In the genomic region with DNA sequence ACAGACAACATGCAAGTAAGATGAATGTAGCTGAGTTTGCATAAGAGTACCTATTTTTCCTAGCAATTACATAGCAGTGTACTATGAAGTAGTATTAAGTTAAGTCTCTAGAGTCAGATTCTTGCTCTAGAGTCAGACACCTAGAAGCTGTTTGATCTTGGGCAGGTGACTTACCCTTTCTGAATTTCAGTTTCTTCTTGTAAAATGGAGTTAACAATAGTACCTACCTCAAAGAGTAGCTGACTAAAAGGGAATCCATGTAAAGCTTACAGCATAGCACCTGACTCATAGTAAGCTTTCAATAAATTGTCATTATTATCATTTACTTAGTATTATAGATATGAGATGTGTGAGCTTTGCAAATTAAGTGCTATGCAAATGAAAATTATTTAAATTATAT, we compare ENCODE assay signal across 11 cellular contexts.
"Had no signal": no experiment of that assay in that cellular context is flagged by ENCODE, and none has a peak within 500 bp of the region (broad histone marks: within the 10 kb centered on the region; RNA-seq: fewer than 3 reads in every experiment).

No MANE protein-coding gene starts in this region.

- H3K27ac ChIP-seq: breast epithelium had no signal

- H3K27ac Mint-ChIP-seq: activated CD8-positive, alpha-beta memory T cell treated with anti-CD3 and anti-CD28 coated beads, Interleukin-2, amount 10 ng/mL, durations not matched to agents 7 days and 5 days; activated naive CD8-positive, alpha-beta T cell; nephron progenitor cell; WTC11 had no signal

- H3K4me3 ChIP-seq: breast epithelium had no signal

- H3K36me3 Mint-ChIP-seq: activated CD8-positive, alpha-beta memory T cell treated with anti-CD3 and anti-CD28 coated beads, Interleukin-2, amount 10 ng/mL, durations not matched to agents 7 days and 5 days; activated naive CD8-positive, alpha-beta T cell; WTC11 had no signal

- H3K27me3 ChIP-seq: breast epithelium had no signal

- DNase-seq: activated CD8-positive, alpha-beta memory T cell treated with anti-CD3 and anti-CD28 coated beads, Interleukin-2, amount 10 ng/mL, durations not matched to agents 7 days and 5 days; anterior cingulate cortex; hippocampal formation; left ventricle myocardium superior; mesendoderm; nephron progenitor cell; stimulated activated CD4-positive, alpha-beta T cell treated with anti-CD3 and anti-CD28 coated beads, Interleukin-2, amount 100 ng/mL, for 48 hours; stimulated activated CD8-positive, alpha-beta memory T cell treated with anti-CD3 and anti-CD28 coated beads, Interleukin-4, amount 100 ng/mL, for 48 hours had no signal

- H3K36me3 ChIP-seq: breast epithelium had no signal

- H3K9me3 ChIP-seq: breast epithelium had no signal

- ATAC-seq: activated CD8-positive, alpha-beta memory T cell treated with anti-CD3 and anti-CD28 coated beads, Interleukin-2, amount 10 ng/mL, durations not matched to agents 7 days and 5 days; left ventricle myocardium superior; WTC11 had no signal

- H3K27me3 Mint-ChIP-seq: activated CD8-positive, alpha-beta memory T cell treated with anti-CD3 and anti-CD28 coated beads, Interleukin-2, amount 10 ng/mL, durations not matched to agents 7 days and 5 days; activated naive CD8-positive, alpha-beta T cell had no signal

- H3K4me1 ChIP-seq: breast epithelium had no signal

- H3K9me3 Mint-ChIP-seq: nephron progenitor cell, WTC11 had no signal

- H3K4me3 Mint-ChIP-seq: activated CD8-positive, alpha-beta memory T cell treated with anti-CD3 and anti-CD28 coated beads, Interleukin-2, amount 10 ng/mL, durations not matched to agents 7 days and 5 days; activated naive CD8-positive, alpha-beta T cell; nephron progenitor cell; WTC11 had no signal
